ENCODE assay signal across 9 cellular contexts in genomic region chr13:113928701-113929627, GRCh38. TPM values are rescaled to one million over a fixed set of nuclear protein-coding genes. Genes with fewer than 3 reads are reported as not detected.
DNase-seq lines count a peak whose midpoint lies in the region; TF ChIP-seq lines count a peak whose summit lies in the region.
"Had no signal": no experiment of that assay in that cellular context is flagged by ENCODE, and none has a peak within 500 bp of the region (broad histone marks: within the 10 kb centered on the region; RNA-seq: fewer than 3 reads in every experiment).

No MANE protein-coding gene starts in this region.

- CTCF ChIA-PET in PC-9 (lab: Charles Lee) = no interaction called here

- peak; percentile 75 for DNase-seq in A172 (ENCODE audit: low spot score)
- DNase-seq in PC-9 = no peak
- DNase-seq in fibroblast of gingiva (ENCODE audit: low read depth) = peak; percentile 98
- peak; percentile 93 for DNase-seq in myocyte (ENCODE audit: low read depth)
- DNase-seq in HUDEP-2 (lab: John Stamatoyannopoulos, UW; ENCODE audit: unreplicated experiment in 76 of 76) = no peak
- DNase-seq in GM19238 (ENCODE audit: insufficient read length, low spot score) = no peak
- DNase-seq in stimulated activated CD4-positive, alpha-beta T cell treated with anti-CD3 and anti-CD28 coated beads, Interleukin-12 subunit alpha, Interleukin-12 subunit beta, amount 100 ng/mL, for 4 hours = no peak
- no peak for DNase-seq in NCI-H2196 (lab: John Stamatoyannopoulos, UW; ENCODE audit: unreplicated experiment)

- H3K36me3 ChIP-seq in PC-9 (ENCODE audit: low read depth) = no peaks in the 10 kb centered on the region
- H3K36me3 ChIP-seq: BLaER1 had no signal

- H3K9me3 ChIP-seq in PC-9 (ENCODE audit: insufficient read depth, low read depth) = no peaks in the 10 kb centered on the region
- H3K9me3 ChIP-seq: BLaER1 had no signal

- no peak overlapping the region for H2AFZ ChIP-seq in PC-9

- intact Hi-C loops in PC-9 (cut with micrococcal nuclease; ENCODE audit: unreplicated experiment) = loop anchor here (2.0 kb wide), 1 partner anchor 32 kb away; no protein-coding TSS in a partner anchor

- no peaks in the 10 kb centered on the region for H3K9me2 ChIP-seq in PC-9 (ENCODE audit: insufficient read depth)

- no peak overlapping the region for H3K4me3 ChIP-seq in PC-9
- H3K4me3 ChIP-seq: BLaER1 had no signal

- no peaks in the 10 kb centered on the region for H4K20me1 ChIP-seq in PC-9 (ENCODE audit: insufficient read depth)
- H4K20me1 ChIP-seq: BLaER1 had no signal

- no peak overlapping the region for H3K27ac ChIP-seq in PC-9
- H3K27ac ChIP-seq: BLaER1 had no signal

- H3F3A ChIP-seq in PC-9 (ENCODE audit: insufficient read depth, low read depth) = peaks cover 6% of the 10 kb centered on the region; the same call in 1 of the 2 replicates

- POLR2A ChIA-PET in PC-9 (lab: Charles Lee; ENCODE audit: unreplicated experiment) = no interaction called here

- BruUV-seq in PC-9 (replicated peaks; lab: Mats Ljungman, UMichigan) = no TSS peak

- H3K27me3 ChIP-seq in PC-9 (ENCODE audit: insufficient read depth, low read depth) = peaks cover 39% of the 10 kb centered on the region
- H3K27me3 ChIP-seq: BLaER1 had no signal

- no peak for TF ChIP-seq CTCF in PC-9 (conservative IDR thresholded peaks at IDR 0.05)

- H3K4me2 ChIP-seq in PC-9 = peak overlapping the region; percentile 53; the same call in 1 of the 2 replicates
- H3K4me2 ChIP-seq: BLaER1 had no signal

- peaks cover 12% of the 10 kb centered on the region for H3K4me1 ChIP-seq in PC-9 (replicated peaks; ENCODE audit: insufficient read depth)

- no peaks in the 10 kb centered on the region for H3K79me2 ChIP-seq in PC-9 (ENCODE audit: low read depth)

RNA-seq across cellular contexts. Expression of gene C13orf46, which starts 44.9 kb away (rescaled TPM):
- 0.02 and 0.12 TPM in 2 replicates for total RNA-seq in A172 (2014; rRNA removed; shearing (Covaris generic))
- 1.5 and 1.7 TPM in 2 replicates for total RNA-seq in PC-9 (2021)
- total RNA-seq in myocyte = not detected in 2 replicates
- 2.1 TPM for polyA plus RNA-seq in myocyte (2012)

Comparison
In these comparisons a context has a peak if more than half of its experiments do, and no peak if none do; other contexts are left out.
1. DNase-seq: peak in A172 (single experiment), fibroblast of gingiva (single experiment) and myocyte (single experiment); none in PC-9 (0 of 2), HUDEP-2 (0 of 76), GM19238 (single experiment), stimulated activated CD4-positive, alpha-beta T cell treated with anti-CD3 and anti-CD28 coated beads, Interleukin-12 subunit alpha, Interleukin-12 subunit beta, amount 100 ng/mL, for 4 hours (single experiment) and NCI-H2196 (single experiment).